Comparison of ENCODE assay signal across 18 cellular contexts in genomic region chr9:98866435-98867108, GRCh38. TPM values are rescaled to one million over a fixed set of nuclear protein-coding genes. Genes with fewer than 3 reads are reported as not detected.
DNase-seq lines count a peak whose midpoint lies in the region; ATAC-seq and TF ChIP-seq lines count a peak whose summit lies in the region.
"Had no signal": no experiment of that assay in that cellular context is flagged by ENCODE, and none has a peak within 500 bp of the region (broad histone marks: within the 10 kb centered on the region; RNA-seq: fewer than 3 reads in every experiment).

No MANE protein-coding gene starts in this region.

- H3K4me1 Mint-ChIP-seq in glutamatergic neuron (ENCODE audit: low read depth, unreplicated experiment): no peaks in the 10 kb centered on the region
- H3K4me1 Mint-ChIP-seq: T-cell had no signal

- H3K27me3 Mint-ChIP-seq in glutamatergic neuron (ENCODE audit: unreplicated experiment): peaks cover 2% of the 10 kb centered on the region

- H3K36me3 Mint-ChIP-seq in glutamatergic neuron (ENCODE audit: unreplicated experiment): peaks cover 6% of the 10 kb centered on the region
- H3K36me3 Mint-ChIP-seq: T-cell had no signal

- no peaks in the 10 kb centered on the region for H3K9me3 ChIP-seq in right cardiac atrium (ENCODE audit: control insufficient read depth, low read length)
- no peaks in the 10 kb centered on the region for H3K9me3 ChIP-seq in neutrophil
- H3K9me3 ChIP-seq: Caco-2, colonic mucosa had no signal

- 42% methylated on average over 6 of the region's 6 CpGs for WGBS in right cardiac atrium

- H3K9me3 Mint-ChIP-seq in glutamatergic neuron (ENCODE audit: unreplicated experiment): no peaks in the 10 kb centered on the region
- H3K9me3 Mint-ChIP-seq: activated T-helper 1 cell treated with anti-CD3 and anti-CD28 coated beads, Interleukin-12 subunit alpha, Interleukin-12 subunit beta, Interleukin-2, Interleukin-4 antibody, amounts not matched to agents 30 ng/mL and 10 ng/mL and 1 ng/mL, durations not matched to agents 14 hours and 24 hours and 36 hours; T-cell had no signal

- H3K27me3 ChIP-seq in right cardiac atrium (ENCODE audit: control insufficient read depth, insufficient read depth): no peaks in the 10 kb centered on the region
- peaks cover 55% of the 10 kb centered on the region for H3K27me3 ChIP-seq in neutrophil
- H3K27me3 ChIP-seq: colonic mucosa had no signal

- no peak for ATAC-seq in right cardiac atrium
- ATAC-seq in GM18870 (IDR thresholded peaks at IDR 0.05; ENCODE audit: unreplicated experiment): no peak
- ATAC-seq: activated CD8-positive, alpha-beta T cell treated with anti-CD3 and anti-CD28 coated beads, Interleukin-2, amount 10 ng/mL, durations not matched to agents 7 days and 5 days; T-cell had no signal

- TF ChIP-seq CTCF in neutrophil (IDR thresholded peaks at IDR 0.05): no peak
- no peak for TF ChIP-seq CTCF in glutamatergic neuron (IDR thresholded peaks at IDR 0.05; ENCODE audit: partially characterized antibody, unreplicated experiment)

- H3K27ac ChIP-seq in right cardiac atrium (ENCODE audit: low read length): no peak overlapping the region
- peak overlapping the region; percentile 64 for H3K27ac ChIP-seq in neutrophil
- H3K27ac ChIP-seq: WERI-Rb-1 had no signal

- H3K36me3 ChIP-seq in neutrophil: no peaks in the 10 kb centered on the region
- H3K36me3 ChIP-seq: colonic mucosa, WERI-Rb-1 had no signal

- H3K4me3 Mint-ChIP-seq in glutamatergic neuron (ENCODE audit: unreplicated experiment): no peak overlapping the region
- H3K4me3 Mint-ChIP-seq: activated CD8-positive, alpha-beta T cell treated with anti-CD3 and anti-CD28 coated beads, Interleukin-2, amount 10 ng/mL, durations not matched to agents 7 days and 5 days; activated T-helper 1 cell treated with anti-CD3 and anti-CD28 coated beads, Interleukin-12 subunit alpha, Interleukin-12 subunit beta, Interleukin-2, Interleukin-4 antibody, amounts not matched to agents 30 ng/mL and 10 ng/mL and 1 ng/mL, durations not matched to agents 14 hours and 24 hours and 36 hours; T-cell had no signal

- intact Hi-C loops in cardiac septum (cut with DNase I): no loop called here
- intact Hi-C loops in right cardiac atrium (cut with DNase I): loop anchor here in 1 of 4 donors (10.0 kb wide), 1 partner anchor 78 kb away; the partner anchor contains the start of gene COL15A1

- H3K4me3 ChIP-seq in right cardiac atrium (ENCODE audit: low read length): no peak overlapping the region
- H3K4me3 ChIP-seq in neutrophil (ENCODE audit: low read depth in 1 of 2, low read length in 1 of 2): no peak overlapping the region
- H3K4me3 ChIP-seq: colonic mucosa had no signal

- peaks cover 19% of the 10 kb centered on the region for H3K4me1 ChIP-seq in right cardiac atrium (ENCODE audit: control insufficient read depth, insufficient read depth, low read length)
- H3K4me1 ChIP-seq in neutrophil (ENCODE audit: control insufficient read depth in 1 of 2, insufficient read depth in 1 of 2, low read depth in 1 of 2, low read length in 1 of 2): peaks cover 24 to 34% of the 10 kb centered on the region in 2 experiments
- H3K4me1 ChIP-seq: Caco-2, colonic mucosa had no signal

- DNase-seq in cardiac septum (ENCODE audit: low spot score) (peak; percentile 73), right cardiac atrium (no peak), dermis blood vessel endothelial cell (peak; percentile 19), AG08395 (ENCODE audit: low spot score) (no peak), glutamatergic neuron (no peak), AG08396 (ENCODE audit: low spot score) (no peak)
- DNase-seq: activated CD8-positive, alpha-beta T cell treated with anti-CD3 and anti-CD28 coated beads, Interleukin-2, amount 10 ng/mL, durations not matched to agents 7 days and 5 days; amniotic stem cell; Caco-2; colonic mucosa; hippocampal formation; NCI-H2029 treated with DMSO at 0.1 percent for 48 hours; NCI-H526; T-cell; WERI-Rb-1 had no signal

- no peak overlapping the region for H3K27ac Mint-ChIP-seq in glutamatergic neuron (ENCODE audit: unreplicated experiment)
- H3K27ac Mint-ChIP-seq: activated CD8-positive, alpha-beta T cell treated with anti-CD3 and anti-CD28 coated beads, Interleukin-2, amount 10 ng/mL, durations not matched to agents 7 days and 5 days; activated T-helper 1 cell treated with anti-CD3 and anti-CD28 coated beads, Interleukin-12 subunit alpha, Interleukin-12 subunit beta, Interleukin-2, Interleukin-4 antibody, amounts not matched to agents 30 ng/mL and 10 ng/mL and 1 ng/mL, durations not matched to agents 14 hours and 24 hours and 36 hours; T-cell had no signal

RNA-seq across cellular contexts. Expression of gene GALNT12, which starts 59.1 kb away (rescaled TPM):
- total RNA-seq in cardiac septum (0.38 TPM), right cardiac atrium (1 to 10 TPM in 1 of 4 donors, under 1 TPM in 3; 0.68 to 1.3 (median 0.92) TPM), dermis blood vessel endothelial cell (0.14 and 0.34 TPM in 2 replicates), glutamatergic neuron (ENCODE audit: unreplicated experiment) (2.7 TPM)
- polyA plus RNA-seq in right cardiac atrium: 0.29 TPM

Comparison
In these comparisons a context has a peak if more than half of its experiments do, and no peak if none do; other contexts are left out.
1. DNase-seq: peak in cardiac septum (single experiment) and dermis blood vessel endothelial cell (single experiment); none in right cardiac atrium (0 of 3), AG08395 (single experiment), glutamatergic neuron (single experiment) and AG08396 (single experiment).